In the genomic region with DNA sequence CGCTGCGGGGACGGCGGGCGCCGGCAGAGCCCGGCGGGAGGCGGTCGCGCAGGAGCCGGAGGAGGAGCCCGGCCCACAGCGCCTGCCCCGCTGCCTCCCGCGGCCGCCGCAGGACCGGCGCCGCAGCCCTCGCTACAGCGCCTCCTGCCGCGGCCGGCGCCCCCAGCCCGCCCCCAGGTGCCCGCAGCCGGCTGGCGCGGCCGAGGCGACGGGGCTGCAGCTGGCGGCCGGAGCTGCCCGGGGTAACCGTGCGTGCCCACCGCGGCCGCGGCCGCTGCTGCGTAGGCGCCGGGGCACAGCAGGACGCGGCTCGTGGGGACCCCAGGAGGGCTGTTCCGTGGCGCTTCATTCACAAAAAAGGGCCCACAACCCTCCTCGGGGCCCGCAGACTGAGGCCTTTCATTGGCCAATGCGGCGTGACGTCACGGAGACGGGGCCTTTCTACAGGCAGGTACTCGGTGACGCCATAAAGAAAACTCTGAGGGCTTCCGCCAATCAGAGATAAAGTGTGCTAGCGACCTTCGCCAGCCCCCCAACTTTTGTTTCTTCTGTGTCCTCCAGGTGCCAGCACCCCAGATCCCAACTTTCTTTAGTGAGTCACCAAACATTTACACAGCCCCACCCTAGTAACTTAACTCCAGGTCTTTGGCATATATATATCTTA, we compare ENCODE assay signal across 8 cellular contexts. TPM values are rescaled to one million over a fixed set of nuclear protein-coding genes. Genes with fewer than 3 reads are reported as not detected.
DNase-seq lines count a peak whose midpoint lies in the region; ATAC-seq and TF ChIP-seq lines count a peak whose summit lies in the region.

Gene CDC14B (minus strand): TSS at position 353 of the 664 bp plus-strand sequence. CDS start 465 bp downstream, outside the sequence.

- peak within 1 kb of the TSS; percentile 76 for H3K4me3 Mint-ChIP-seq in Calu3 (ENCODE audit: low read depth, unreplicated experiment)
- peak within 1 kb of the TSS; percentile 46 for H3K4me3 Mint-ChIP-seq in activated CD8-positive, alpha-beta T cell treated with anti-CD3 and anti-CD28 coated beads, Interleukin-2, amount 10 ng/mL, durations not matched to agents 7 days and 5 days

- peaks cover 26% of the 10 kb centered on the region for H3K4me1 Mint-ChIP-seq in Calu3 (ENCODE audit: low read depth, unreplicated experiment)
- peaks cover 8% of the 10 kb centered on the region for H3K4me1 Mint-ChIP-seq in activated CD8-positive, alpha-beta T cell treated with anti-CD3 and anti-CD28 coated beads, Interleukin-2, amount 10 ng/mL, durations not matched to agents 7 days and 5 days (ENCODE audit: low read depth)

- H3K36me3 Mint-ChIP-seq in Calu3 (ENCODE audit: insufficient read depth, unreplicated experiment), result peaks cover 32% of the 10 kb centered on the region
- no peaks in the 10 kb centered on the region for H3K36me3 Mint-ChIP-seq in activated CD8-positive, alpha-beta T cell treated with anti-CD3 and anti-CD28 coated beads, Interleukin-2, amount 10 ng/mL, durations not matched to agents 7 days and 5 days (ENCODE audit: low read depth)

- no peak for TF ChIP-seq RAD21 in liver (IDR thresholded peaks at IDR 0.05)

- WGBS in liver, result 3% methylated on average over 66 of the region's 66 CpGs

- intact Hi-C loops in Calu3 (cut with micrococcal nuclease; ENCODE audit: unreplicated experiment), result loop anchor here (1.0 to 10.0 kb wide), 3 partner anchors 8 to 55 kb away; no protein-coding TSS in a partner anchor

- no peaks in the 10 kb centered on the region for H3K27me3 Mint-ChIP-seq in Calu3 (ENCODE audit: unreplicated experiment)
- H3K27me3 Mint-ChIP-seq in activated CD8-positive, alpha-beta T cell treated with anti-CD3 and anti-CD28 coated beads, Interleukin-2, amount 10 ng/mL, durations not matched to agents 7 days and 5 days (ENCODE audit: low read depth), result peaks cover 45% of the 10 kb centered on the region

- H3K9me3 Mint-ChIP-seq in Calu3 (ENCODE audit: low read depth, unreplicated experiment), result no peaks in the 10 kb centered on the region
- H3K9me3 Mint-ChIP-seq in activated CD8-positive, alpha-beta T cell treated with anti-CD3 and anti-CD28 coated beads, Interleukin-2, amount 10 ng/mL, durations not matched to agents 7 days and 5 days (ENCODE audit: insufficient read depth), result no peaks in the 10 kb centered on the region

- peak within 1 kb of the TSS; percentile 85 for H3K27ac Mint-ChIP-seq in Calu3 (ENCODE audit: unreplicated experiment)
- H3K27ac Mint-ChIP-seq in activated CD8-positive, alpha-beta T cell treated with anti-CD3 and anti-CD28 coated beads, Interleukin-2, amount 10 ng/mL, durations not matched to agents 7 days and 5 days, result no peak within 1 kb of the TSS

- peak; percentile 92 for DNase-seq in Calu3
- DNase-seq in NCI-H510A treated with DMSO at 0.1 percent for 48 hours (lab: John Stamatoyannopoulos, UW), result peak; percentile 91
- DNase-seq in activated CD8-positive, alpha-beta T cell treated with anti-CD3 and anti-CD28 coated beads, Interleukin-2, amount 10 ng/mL, durations not matched to agents 7 days and 5 days, result peak; percentile 66
- peak; percentile 95 for DNase-seq in ecto neural progenitor cell (ENCODE audit: low spot score)
- peak; percentile 70 to 84 for DNase-seq in stimulated activated CD4-positive, alpha-beta T cell treated with anti-CD3 and anti-CD28 coated beads, Interleukin-2, amount 100 ng/mL, for 24 hours
- DNase-seq in GOT3 (lab: John Stamatoyannopoulos, UW), result no peak

- peak within 1 kb of the TSS; percentile 77 to 94 (median 86) for H3K4me3 ChIP-seq in liver (ENCODE audit: low read depth in 1 of 3, low read length in 3 of 3)

- TF ChIP-seq CTCF in Calu3 (IDR thresholded peaks at IDR 0.05; ENCODE audit: unreplicated experiment), result no peak
- peak; percentile 29 for TF ChIP-seq CTCF in liver (IDR thresholded peaks at IDR 0.05; ENCODE audit: low read depth, low read length, missing input control)

- no TSS peak for BruUV-seq in Calu3 (replicated peaks; lab: Mats Ljungman, UMichigan)

- peak; percentile 51 for ATAC-seq in HG02973 (IDR thresholded peaks at IDR 0.05; ENCODE audit: unreplicated experiment)
- peak; percentile 90 for ATAC-seq in activated CD8-positive, alpha-beta T cell treated with anti-CD3 and anti-CD28 coated beads, Interleukin-2, amount 10 ng/mL, durations not matched to agents 7 days and 5 days

- peaks cover 0 to 3% (median 1%) of the 10 kb centered on the region in 4 donors for H3K4me1 ChIP-seq in liver (ENCODE audit: control insufficient read depth in 4 of 4, insufficient read depth in 4 of 4, low read length in 3 of 4)

- CTCF ChIA-PET in Calu3 (lab: Charles Lee), result no interaction called here
- CTCF ChIA-PET in activated CD8-positive, alpha-beta T cell treated with anti-CD3 and anti-CD28 coated beads, Interleukin-2, amount 10 ng/mL, durations not matched to agents 7 days and 5 days (lab: Charles Lee), result interaction anchor here (0.8 kb wide), 1 partner anchor 37 kb away, joined by 3 read pairs; no protein-coding TSS in a partner anchor

- POLR2A ChIA-PET in activated CD8-positive, alpha-beta T cell treated with anti-CD3 and anti-CD28 coated beads, Interleukin-2, amount 10 ng/mL, durations not matched to agents 7 days and 5 days (lab: Charles Lee), result no interaction called here

- H3K27ac ChIP-seq in liver (ENCODE audit: low read depth in 1 of 2, low read length in 2 of 2), result peak within 1 kb of the TSS; percentile 99

- no peaks in the 10 kb centered on the region for H3K36me3 ChIP-seq in liver (ENCODE audit: control insufficient read depth in 4 of 4, insufficient read depth in 3 of 4, low read depth in 1 of 4, low read length in 3 of 4)

- H3K9ac ChIP-seq in liver (ENCODE audit: low read depth in 1 of 2, low read length in 2 of 2), result peak within 1 kb of the TSS; percentile 74 to 91

- no peaks in the 10 kb centered on the region for H3K27me3 ChIP-seq in liver (ENCODE audit: control insufficient read depth in 4 of 4, insufficient read depth in 4 of 4, low read length in 3 of 4)

- no peaks in the 10 kb centered on the region for H3K9me3 ChIP-seq in liver (ENCODE audit: control insufficient read depth in 4 of 4, low read length in 3 of 4)

TF ChIP-seq in liver, 16 proteins besides CTCF, POLR2A, EP300 and RAD21:
- TF ChIP-seq, protein P1, sequence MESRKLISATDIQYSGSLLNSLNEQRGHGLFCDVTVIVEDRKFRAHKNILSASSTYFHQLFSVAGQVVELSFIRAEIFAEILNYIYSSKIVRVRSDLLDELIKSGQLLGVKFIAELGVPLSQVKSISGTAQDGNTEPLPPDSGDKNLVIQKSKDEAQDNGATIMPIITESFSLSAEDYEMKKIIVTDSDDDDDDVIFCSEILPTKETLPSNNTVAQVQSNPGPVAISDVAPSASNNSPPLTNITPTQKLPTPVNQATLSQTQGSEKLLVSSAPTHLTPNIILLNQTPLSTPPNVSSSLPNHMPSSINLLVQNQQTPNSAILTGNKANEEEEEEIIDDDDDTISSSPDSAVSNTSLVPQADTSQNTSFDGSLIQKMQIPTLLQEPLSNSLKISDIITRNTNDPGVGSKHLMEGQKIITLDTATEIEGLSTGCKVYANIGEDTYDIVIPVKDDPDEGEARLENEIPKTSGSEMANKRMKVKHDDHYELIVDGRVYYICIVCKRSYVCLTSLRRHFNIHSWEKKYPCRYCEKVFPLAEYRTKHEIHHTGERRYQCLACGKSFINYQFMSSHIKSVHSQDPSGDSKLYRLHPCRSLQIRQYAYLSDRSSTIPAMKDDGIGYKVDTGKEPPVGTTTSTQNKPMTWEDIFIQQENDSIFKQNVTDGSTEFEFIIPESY (IDR thresholded peaks at IDR 0.05), result no peak
- TF ChIP-seq, protein P2, sequence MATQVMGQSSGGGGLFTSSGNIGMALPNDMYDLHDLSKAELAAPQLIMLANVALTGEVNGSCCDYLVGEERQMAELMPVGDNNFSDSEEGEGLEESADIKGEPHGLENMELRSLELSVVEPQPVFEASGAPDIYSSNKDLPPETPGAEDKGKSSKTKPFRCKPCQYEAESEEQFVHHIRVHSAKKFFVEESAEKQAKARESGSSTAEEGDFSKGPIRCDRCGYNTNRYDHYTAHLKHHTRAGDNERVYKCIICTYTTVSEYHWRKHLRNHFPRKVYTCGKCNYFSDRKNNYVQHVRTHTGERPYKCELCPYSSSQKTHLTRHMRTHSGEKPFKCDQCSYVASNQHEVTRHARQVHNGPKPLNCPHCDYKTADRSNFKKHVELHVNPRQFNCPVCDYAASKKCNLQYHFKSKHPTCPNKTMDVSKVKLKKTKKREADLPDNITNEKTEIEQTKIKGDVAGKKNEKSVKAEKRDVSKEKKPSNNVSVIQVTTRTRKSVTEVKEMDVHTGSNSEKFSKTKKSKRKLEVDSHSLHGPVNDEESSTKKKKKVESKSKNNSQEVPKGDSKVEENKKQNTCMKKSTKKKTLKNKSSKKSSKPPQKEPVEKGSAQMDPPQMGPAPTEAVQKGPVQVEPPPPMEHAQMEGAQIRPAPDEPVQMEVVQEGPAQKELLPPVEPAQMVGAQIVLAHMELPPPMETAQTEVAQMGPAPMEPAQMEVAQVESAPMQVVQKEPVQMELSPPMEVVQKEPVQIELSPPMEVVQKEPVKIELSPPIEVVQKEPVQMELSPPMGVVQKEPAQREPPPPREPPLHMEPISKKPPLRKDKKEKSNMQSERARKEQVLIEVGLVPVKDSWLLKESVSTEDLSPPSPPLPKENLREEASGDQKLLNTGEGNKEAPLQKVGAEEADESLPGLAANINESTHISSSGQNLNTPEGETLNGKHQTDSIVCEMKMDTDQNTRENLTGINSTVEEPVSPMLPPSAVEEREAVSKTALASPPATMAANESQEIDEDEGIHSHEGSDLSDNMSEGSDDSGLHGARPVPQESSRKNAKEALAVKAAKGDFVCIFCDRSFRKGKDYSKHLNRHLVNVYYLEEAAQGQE (IDR thresholded peaks at IDR 0.05), result no peak
- TF ChIP-seq EGR1 (IDR thresholded peaks at IDR 0.05; ENCODE audit: low read depth in 2 of 2) (no peak), FOXA1 (IDR thresholded peaks at IDR 0.05) (no peak), GABPA (IDR thresholded peaks at IDR 0.05 in 1 of 2, conservative IDR thresholded peaks at IDR 0.05 in 1 of 2) (peak in 1 of 2 donors; percentile 13), SP1 (IDR thresholded peaks at IDR 0.05) (peak; percentile 29)

RNA-seq across cellular contexts. Expression of gene CDC14B, which starts in this region (rescaled TPM):
- 26.4 and 29.8 TPM in 2 replicates for total RNA-seq in Calu3 (2022)
- total RNA-seq in activated CD8-positive, alpha-beta T cell treated with anti-CD3 and anti-CD28 coated beads, Interleukin-2, amount 10 ng/mL, durations not matched to agents 7 days and 5 days, result under 1 TPM; 0.23 to 0.37 TPM
- 10 to 100 TPM in 1 of 2 donors, 1 to 10 TPM in 1; 8.8 to 33.3 TPM for total RNA-seq in liver
- 10 to 100 TPM; 11.3 TPM for polyA plus RNA-seq in liver

Comparison
In these comparisons a context has a peak if more than half of its experiments do, and no peak if none do; other contexts are left out.
1. RNA of gene CDC14B (total RNA-seq): 8.8 to 33.3 TPM in liver and 26.4 to 29.8 TPM in Calu3; 0.23 to 0.37 TPM in activated CD8-positive, alpha-beta T cell treated with anti-CD3 and anti-CD28 coated beads, Interleukin-2, amount 10 ng/mL, durations not matched to agents 7 days and 5 days; every median in the first group is over 4 times any median in the second.
2. Peak in DNase-seq and ATAC-seq in activated CD8-positive, alpha-beta T cell treated with anti-CD3 and anti-CD28 coated beads, Interleukin-2, amount 10 ng/mL, durations not matched to agents 7 days and 5 days; RNA of the gene not detected or under 1 TPM.